In the genomic region with DNA sequence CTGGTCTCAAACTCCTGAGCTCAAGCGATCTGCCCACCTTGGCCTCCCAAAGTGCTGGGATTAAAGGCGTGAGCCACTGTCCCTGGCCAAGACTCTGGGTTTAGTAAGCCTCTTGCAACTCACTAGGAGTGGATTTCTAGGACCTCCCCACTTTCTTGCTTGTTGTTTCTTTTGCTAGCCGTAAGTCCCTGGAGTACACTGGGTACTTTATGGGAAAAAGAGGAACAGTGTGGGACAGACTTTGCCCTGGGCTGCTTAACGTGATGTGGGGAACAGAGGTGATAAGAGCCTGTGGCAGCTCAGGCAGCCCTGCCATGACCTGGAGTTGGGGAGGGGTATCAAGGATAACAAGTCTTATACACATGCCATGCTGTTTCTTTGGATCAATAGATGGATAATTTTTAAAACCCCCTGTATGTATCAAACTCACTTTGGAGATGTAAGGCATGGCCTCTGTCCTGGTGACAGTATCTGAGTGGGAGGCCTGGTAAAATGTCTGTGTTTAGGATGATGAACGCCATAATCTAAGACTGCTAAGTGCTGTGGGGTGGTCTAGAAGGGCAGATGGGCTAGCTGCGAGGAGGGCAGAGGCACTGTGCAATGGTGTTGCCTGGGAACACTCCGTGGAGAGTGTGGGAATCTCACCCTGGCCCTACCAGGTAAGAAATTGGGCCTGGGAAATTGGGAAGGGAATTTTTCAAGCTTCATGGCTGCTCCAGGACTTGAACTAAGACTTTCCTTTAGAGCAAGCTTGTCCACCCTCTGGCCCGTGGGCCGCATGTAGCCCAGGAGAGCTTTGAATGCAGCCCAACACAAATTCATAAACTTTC, we compare ENCODE assay signal across 8 cellular contexts. TPM values are rescaled to one million over a fixed set of nuclear protein-coding genes. Genes with fewer than 3 reads are reported as not detected.
DNase-seq lines count a peak whose midpoint lies in the region; ATAC-seq and TF ChIP-seq lines count a peak whose summit lies in the region.

No MANE protein-coding gene starts in this region.

- ATAC-seq in Panc1 (peak; percentile 1; the same call in 1 of the 2 replicates), GM19467 (IDR thresholded peaks at IDR 0.05; ENCODE audit: unreplicated experiment) (no peak)

- peak overlapping the region; percentile 75 to 95 (median 86); a peak in 21 of 22 replicates for H3K27ac ChIP-seq in BLaER1 treated with 17β-estradiol and CSF1 and Interleukin-3, amounts not matched to agents 10 nM and 100 nM
- peak overlapping the region; percentile 100 for H3K27ac ChIP-seq in Panc1 (ENCODE audit: low read length)
- peak overlapping the region; percentile 2 for H3K27ac ChIP-seq in duodenal mucosa (ENCODE audit: low read depth, low read length)
- peak overlapping the region; percentile 92 for H3K27ac ChIP-seq in ovary

- CTCF ChIA-PET in Panc1 (lab: Charles Lee) (no interaction called here), GM10248 (lab: Yijun Ruan, JAX) (interaction anchor here (0.7 to 4.2 kb wide), 11 partner anchors 9 to 174 kb away, joined by 3 to 20 read pairs (median 3); a partner anchor contains a TSS)

- intact Hi-C loops in Panc1 (cut with micrococcal nuclease; ENCODE audit: unreplicated experiment) = loop anchor here (10.0 kb wide), 1 partner anchor 45 kb away; no protein-coding TSS in a partner anchor
- intact Hi-C loops in ovary (cut with DNase I) = loop anchor here in 2 of 4 donors (10.0 kb wide), 1 partner anchor 55 kb away; a partner anchor contains a TSS

- no TSS peak for BruUV-seq in Panc1 (replicated peaks; lab: Mats Ljungman, UMichigan)

- TF ChIP-seq EP300 in ovary (IDR thresholded peaks at IDR 0.05) = no peak

- H3K4me2 ChIP-seq in BLaER1 treated with 17β-estradiol and CSF1 and Interleukin-3, amounts not matched to agents 10 nM and 100 nM = peak overlapping the region; percentile 78 to 97 (median 91)

- no peak for TF ChIP-seq POLR2A in ovary (IDR thresholded peaks at IDR 0.05)

- in situ Hi-C loops in Panc1 (cut with HindIII; ENCODE audit: low pct_unique_long_range_greater_than_20kb, low sequenced_read_pairs) = no loop called here

- peaks cover 100% of the 10 kb centered on the region in 10 experiments for H3K4me1 ChIP-seq in BLaER1 treated with 17β-estradiol and CSF1 and Interleukin-3, amounts not matched to agents 10 nM and 100 nM
- H3K4me1 ChIP-seq in Panc1 (ENCODE audit: control insufficient read depth, insufficient read depth, low read length) (peaks cover 97% of the 10 kb centered on the region), duodenal mucosa (ENCODE audit: control insufficient read depth in 1 of 2, insufficient read depth in 2 of 2, low read length in 2 of 2) (peaks cover 66 to 67% of the 10 kb centered on the region in 2 donors), ovary (ENCODE audit: insufficient read depth) (peaks cover 45% of the 10 kb centered on the region)

- DNase-seq in Panc1 (ENCODE audit: low read depth, low spot score) = no peak
- no peak for DNase-seq in ovary
- no peak for DNase-seq in D341Med (ENCODE audit: low spot score)
- no peak for DNase-seq in GM10248 (ENCODE audit: extremely low spot score)
- no peak for DNase-seq in HCEC 1CT

- peak overlapping the region in 5 of 10 experiments; percentile 15 to 45 (median 27); a peak in 8 of 20 replicates for H3K4me3 ChIP-seq in BLaER1 treated with 17β-estradiol and CSF1 and Interleukin-3, amounts not matched to agents 10 nM and 100 nM
- H3K4me3 ChIP-seq in Panc1 (ENCODE audit: low read depth in 2 of 2, low read length in 2 of 2) (no peak overlapping the region; a peak in 1 of 4 replicates), duodenal mucosa (ENCODE audit: low read depth in 1 of 2, low read length in 2 of 2) (peak overlapping the region; percentile 26 to 46), ovary (no peak overlapping the region)

- H3K9me3 ChIP-seq in BLaER1 treated with 17β-estradiol and CSF1 and Interleukin-3, amounts not matched to agents 10 nM and 100 nM (replicated peaks in 1 of 11) = no peaks in the 10 kb centered on the region
- H3K9me3 ChIP-seq in Panc1 (ENCODE audit: control insufficient read depth, insufficient read depth, low read depth, low read length) (no peaks in the 10 kb centered on the region), duodenal mucosa (ENCODE audit: control insufficient read depth in 1 of 2, low read length in 2 of 2) (no peaks in the 10 kb centered on the region), ovary (no peaks in the 10 kb centered on the region)

- TF ChIP-seq CTCF in Panc1 (IDR thresholded peaks at IDR 0.05) = no peak
- no peak for TF ChIP-seq CTCF in ovary (IDR thresholded peaks at IDR 0.05)
- no peak for TF ChIP-seq CTCF in GM10248 (IDR thresholded peaks at IDR 0.05; ENCODE audit: control extremely low read depth, extremely low read depth, low read depth, missing control alignments)

- H3K27me3 ChIP-seq in BLaER1 treated with 17β-estradiol and CSF1 and Interleukin-3, amounts not matched to agents 10 nM and 100 nM = no peaks in the 10 kb centered on the region
- H3K27me3 ChIP-seq in Panc1 (ENCODE audit: control insufficient read depth, insufficient read depth, low read length) (no peaks in the 10 kb centered on the region), duodenal mucosa (ENCODE audit: control insufficient read depth in 1 of 2, insufficient read depth in 2 of 2, low read length in 2 of 2) (no peaks in the 10 kb centered on the region), ovary (no peaks in the 10 kb centered on the region)

- POLR2A ChIA-PET in Panc1 (lab: Charles Lee) (interaction anchor here (0.5 to 0.7 kb wide), 4 partner anchors 10 to 42 kb away, joined by 3 to 6 read pairs (median 4); no protein-coding TSS in a partner anchor), GM10248 (lab: Yijun Ruan, JAX) (interaction anchor here (0.7 to 1.2 kb wide), 3 partner anchors 15 to 20 kb away, joined by 3 read pairs; no protein-coding TSS in a partner anchor)

- H4K20me1 ChIP-seq in BLaER1 treated with 17β-estradiol and CSF1 and Interleukin-3, amounts not matched to agents 10 nM and 100 nM = peaks cover 3 to 100% (median 44%) of the 10 kb centered on the region in 11 experiments; a peak in 17 of 22 replicates

- peaks cover 0 to 64% (median 31%) of the 10 kb centered on the region in 11 experiments; a peak in 17 of 22 replicates for H3K36me3 ChIP-seq in BLaER1 treated with 17β-estradiol and CSF1 and Interleukin-3, amounts not matched to agents 10 nM and 100 nM
- H3K36me3 ChIP-seq in Panc1 (ENCODE audit: control insufficient read depth, insufficient read depth, low read length) (0 out of 2 replicates have a peak, but pooled peaks cover 5% of the 10 kb centered on the region), duodenal mucosa (ENCODE audit: control insufficient read depth in 1 of 2, insufficient read depth in 2 of 2, low read length in 2 of 2) (no peaks in the 10 kb centered on the region), ovary (no peaks in the 10 kb centered on the region)

- 47 to 56% (median 54%) methylated on average over 9 of the region's 9 CpGs for WGBS in ovary, 3 donors

- peak overlapping the region; percentile 66 to 84 (median 75); a peak in 21 of 22 replicates for H3K9ac ChIP-seq in BLaER1 treated with 17β-estradiol and CSF1 and Interleukin-3, amounts not matched to agents 10 nM and 100 nM
- peak overlapping the region; percentile 11 to 49 for H3K9ac ChIP-seq in duodenal mucosa (ENCODE audit: low read depth in 1 of 2, low read length in 2 of 2)

RNA-seq across cellular contexts. Expression of a gene that starts 54.8 kb away (rescaled TPM):
- total RNA-seq in Panc1 (2021; ENCODE audit: unreplicated experiment) (394 TPM), ovary (10 to 100 TPM; 21.6 to 78.6 (median 46.0) TPM)
- polyA plus RNA-seq in Panc1 (2012; ENCODE audit: insufficient read length) = 255 TPM
- 10 to 100 TPM; 18.7 to 78.6 TPM for polyA plus RNA-seq in ovary

Comparison
In these comparisons a context has a peak if more than half of its experiments do, and no peak if none do; other contexts are left out.
1. H3K27ac ChIP-seq: peak in every context shown above with its lines; median percentile 100 in Panc1; 92 in ovary; 86 in BLaER1 treated with 17β-estradiol and CSF1 and Interleukin-3, amounts not matched to agents 10 nM and 100 nM; 2 in duodenal mucosa.
2. H3K4me3 ChIP-seq: peak in duodenal mucosa (2 of 2); none in Panc1 (0 of 2) and ovary (single experiment).